In the genomic region with DNA sequence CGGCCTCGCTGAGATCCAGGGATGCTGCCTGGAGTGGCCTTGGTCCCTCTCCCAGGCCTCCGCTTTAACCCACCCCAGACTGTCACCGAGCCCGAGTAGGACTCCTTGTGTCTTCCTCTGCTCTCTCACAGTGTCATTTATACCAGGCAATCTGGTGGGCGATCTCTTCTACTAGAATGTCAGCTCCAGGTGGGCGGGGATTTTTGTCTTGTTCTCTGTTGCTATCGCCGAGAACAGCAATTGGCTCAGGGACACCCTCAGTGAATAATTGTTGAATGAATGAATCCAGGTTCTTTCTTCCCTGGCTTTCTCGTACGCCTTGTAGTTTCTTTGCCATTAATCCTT, we compare ENCODE assay signal across 8 cellular contexts. TPM values are rescaled to one million over a fixed set of nuclear protein-coding genes. Genes with fewer than 3 reads are reported as not detected.
DNase-seq lines count a peak whose midpoint lies in the region; ATAC-seq and TF ChIP-seq lines count a peak whose summit lies in the region.

No MANE protein-coding gene starts in this region.

- peak overlapping the region; percentile 93 for H3K27ac Mint-ChIP-seq in dendritic cell treated with granulocyte-macrophage colony-stimulating factor and Interleukin-4, amounts not matched to agents 40 ng/mL and 50 ng/mL, for 4 days
- peak overlapping the region; percentile 98 to 100 (median 100) for H3K27ac Mint-ChIP-seq in naive B cell

- DNase-seq in GM12865 (ENCODE audit: low read depth): no peak
- no peak for DNase-seq in RWPE1 (ENCODE audit: low spot score)
- DNase-seq in naive B cell: no peak
- DNase-seq in testis: no peak

- 0% methylated on average over 11 of the region's 11 CpGs for WGBS in testis, 2 donors

- ATAC-seq in naive B cell (ENCODE audit: low read depth in 2 of 2) (no peak), GM18858 (IDR thresholded peaks at IDR 0.05; ENCODE audit: unreplicated experiment) (no peak), HG02970 (IDR thresholded peaks at IDR 0.05; ENCODE audit: low FRiP score, unreplicated experiment) (no peak), HG02840 (IDR thresholded peaks at IDR 0.05; ENCODE audit: low FRiP score, unreplicated experiment) (no peak)

- TF ChIP-seq CTCF in GM12865 (IDR thresholded peaks at IDR 0.05; ENCODE audit: insufficient read depth, low read depth, low read length, missing control alignments): no peak
- TF ChIP-seq CTCF in RWPE1 (conservative IDR thresholded peaks at IDR 0.05; ENCODE audit: low read depth): no peak
- TF ChIP-seq CTCF in testis (IDR thresholded peaks at IDR 0.05): no peak

- intact Hi-C loops in dendritic cell treated with granulocyte-macrophage colony-stimulating factor and Interleukin-4, amounts not matched to agents 40 ng/mL and 50 ng/mL, for 4 days (cut with micrococcal nuclease): loop anchor here (10.0 kb wide), 3 partner anchors 209 to 571 kb away; a partner anchor contains a TSS
- intact Hi-C loops in testis (cut with DNase I; ENCODE audit: low total_unique reads): no loop called here

- H3K4me3 ChIP-seq in GM12865 (ENCODE audit: low read depth, low read length) (peak overlapping the region; percentile 95), testis (peak overlapping the region; percentile 78 to 91)

- peak overlapping the region; percentile 98 for H3K4me3 Mint-ChIP-seq in dendritic cell treated with granulocyte-macrophage colony-stimulating factor and Interleukin-4, amounts not matched to agents 40 ng/mL and 50 ng/mL, for 4 days
- H3K4me3 Mint-ChIP-seq in naive B cell: peak overlapping the region; percentile 97 to 100 (median 99)

- H3K4me1 Mint-ChIP-seq in dendritic cell treated with granulocyte-macrophage colony-stimulating factor and Interleukin-4, amounts not matched to agents 40 ng/mL and 50 ng/mL, for 4 days (ENCODE audit: low read depth): peaks cover 41% of the 10 kb centered on the region
- peaks cover 55 to 72% (median 57%) of the 10 kb centered on the region in 3 donors for H3K4me1 Mint-ChIP-seq in naive B cell

- no peak for TF ChIP-seq POLR2A in testis (IDR thresholded peaks at IDR 0.05)

- peak overlapping the region; percentile 80 for H3K27ac ChIP-seq in RWPE1
- peak overlapping the region; percentile 91 to 94 for H3K27ac ChIP-seq in testis

- H3K9me3 ChIP-seq in testis: no peaks in the 10 kb centered on the region

- no peaks in the 10 kb centered on the region for H3K27me3 ChIP-seq in testis

- H3K36me3 ChIP-seq in testis (ENCODE audit: low read depth, missing control alignments): no peaks in the 10 kb centered on the region

- H3K36me3 Mint-ChIP-seq in dendritic cell treated with granulocyte-macrophage colony-stimulating factor and Interleukin-4, amounts not matched to agents 40 ng/mL and 50 ng/mL, for 4 days (ENCODE audit: low read depth): peaks cover 77% of the 10 kb centered on the region
- peaks cover 28 to 32% of the 10 kb centered on the region in 2 donors for H3K36me3 Mint-ChIP-seq in naive B cell

- CTCF ChIA-PET in RWPE1 (lab: Yijun Ruan, JAX): no interaction called here

- H3K4me1 ChIP-seq in testis: peaks cover 23% of the 10 kb centered on the region

- H3K27me3 Mint-ChIP-seq in dendritic cell treated with granulocyte-macrophage colony-stimulating factor and Interleukin-4, amounts not matched to agents 40 ng/mL and 50 ng/mL, for 4 days: no peaks in the 10 kb centered on the region
- no peaks in the 10 kb centered on the region for H3K27me3 Mint-ChIP-seq in naive B cell

- POLR2A ChIA-PET in RWPE1 (lab: Yijun Ruan, JAX; ENCODE audit: low non-redundant PET): interaction anchor here (0.7 kb wide), 1 partner anchor 12 kb away, joined by 3 read pairs; no protein-coding TSS in a partner anchor

- no peaks in the 10 kb centered on the region for H3K9me3 Mint-ChIP-seq in dendritic cell treated with granulocyte-macrophage colony-stimulating factor and Interleukin-4, amounts not matched to agents 40 ng/mL and 50 ng/mL, for 4 days
- H3K9me3 Mint-ChIP-seq in naive B cell: no peaks in the 10 kb centered on the region

RNA-seq across cellular contexts. Expression of a gene that starts 0.6 kb away (rescaled TPM):
- 10 to 100 TPM; 15.3 to 29.6 (median 20.1) TPM for polyA plus RNA-seq in naive B cell (ENCODE audit: low read depth in 6 of 6)
- 100 to 1,000 TPM in 1 of 2 donors, 10 to 100 TPM in 1; 95.0 to 102 TPM for total RNA-seq in testis
- polyA plus RNA-seq in testis (ENCODE audit: insufficient read depth, low read depth, low replicate concordance): 64.5 TPM

RNA-seq across cellular contexts. Expression of a gene that starts 0.8 kb away (rescaled TPM):
- polyA plus RNA-seq in naive B cell (ENCODE audit: low read depth in 6 of 6) (10 to 100 TPM; 11.1 to 19.8 (median 16.0) TPM), testis (ENCODE audit: insufficient read depth, low read depth, low replicate concordance) (30.9 TPM)
- total RNA-seq in testis: 10 to 100 TPM; 37.9 to 41.1 TPM

RNA-seq across cellular contexts. Expression of a gene that starts 31.2 kb away (rescaled TPM):
- polyA plus RNA-seq in naive B cell (ENCODE audit: low read depth in 6 of 6) (not detected), testis (ENCODE audit: insufficient read depth, low read depth, low replicate concordance) (1.8 TPM)
- 1 to 10 TPM; 2.4 to 2.5 TPM for total RNA-seq in testis

RNA-seq across cellular contexts. Expression of a gene that starts 39.9 kb away (rescaled TPM):
- under 1 TPM in 2 of 6 donors, not detected in 4; 0.38 to 0.53 TPM for polyA plus RNA-seq in naive B cell (ENCODE audit: low read depth in 6 of 6)
- under 1 TPM in 1 of 2 donors, not detected in 1; 0.25 TPM for total RNA-seq in testis
- polyA plus RNA-seq in testis (ENCODE audit: insufficient read depth, low read depth, low replicate concordance): 35.1 TPM
